26 cellular contexts compared by ENCODE assay signal in genomic region chr21:34284613-34285160, GRCh38.
"Had no signal": no experiment of that assay in that cellular context is flagged by ENCODE, and none has a peak within 500 bp of the region (broad histone marks: within the 10 kb centered on the region; RNA-seq: fewer than 3 reads in every experiment).

No MANE protein-coding gene starts in this region.

- H3K9me3 ChIP-seq: SJCRH30 had no signal

- H3K4me1 ChIP-seq: breast epithelium, SJCRH30 had no signal

- H3K27me3 ChIP-seq: breast epithelium had no signal

- DNase-seq: activated CD4-positive, alpha-beta T cell treated with anti-CD3 and anti-CD28 coated beads, Interleukin-2, amount 10 ng/mL, durations not matched to agents 24 days and 14 days; activated CD4-positive, alpha-beta T cell treated with anti-CD3 and anti-CD28 coated beads, Interleukin-2, amount 50 U/mL, for 4 hours; activated CD8-positive, alpha-beta T cell treated with anti-CD3 and anti-CD28 coated beads for 36 hours; activated effector memory CD4-positive, alpha-beta T cell treated with anti-CD3 and anti-CD28 coated beads, Interleukin-2, amount 50 U/mL, for 16 hours; activated naive CD4-positive, alpha-beta T cell; activated naive CD4-positive, alpha-beta T cell treated with anti-CD3 and anti-CD28 coated beads, Interleukin-2, amount 50 U/mL, for 16 hours; activated naive CD8-positive, alpha-beta T cell treated with anti-CD3 and anti-CD28 coated beads for 36 hours; activated T-cell treated with anti-CD3 and anti-CD28 coated beads, Interleukin-2, amount 50 U/mL, for 1 hour; activated T-cell treated with anti-CD3 and anti-CD28 coated beads, Interleukin-2, amount 50 U/mL, for 72 hours; amniotic stem cell; aorta; cerebellar nuclear complex; Karpas-422; KBM-7; NCI-H1436 treated with DMSO at 0.1 percent for 48 hours; NCI-H187 treated with DMSO at 0.1 percent for 48 hours; NCI-H2081; NCI-H226; NCI-H446 treated with DMSO at 0.1 percent for 48 hours; NCI-H524; NCI-H774; SHP77; SJCRH30; T1000 had no signal

- H3K36me3 ChIP-seq: breast epithelium, SJCRH30 had no signal

- H3K4me3 ChIP-seq: breast epithelium, SJCRH30, SK-N-MC had no signal
